6 cellular contexts compared by ENCODE assay signal in the genomic region with DNA sequence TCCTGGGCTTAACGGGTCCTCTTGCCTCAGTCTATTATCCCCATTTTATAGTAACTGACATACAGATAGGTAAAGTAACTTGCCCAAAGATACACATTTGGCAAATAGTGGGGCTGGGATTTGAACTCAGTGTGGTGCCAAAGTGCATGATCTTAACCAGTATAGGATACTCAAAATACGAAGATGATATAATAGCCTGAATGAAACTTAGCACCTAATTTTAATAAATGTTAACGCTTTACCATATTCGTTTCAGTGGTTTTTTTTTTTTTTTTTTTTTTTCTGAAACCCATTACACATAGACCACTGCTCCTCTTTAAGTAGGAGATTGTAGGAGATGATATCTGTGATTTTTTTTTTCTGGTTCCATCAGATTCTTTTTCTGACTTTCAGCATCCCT.
"Had no signal": no experiment of that assay in that cellular context is flagged by ENCODE, and none has a peak within 500 bp of the region (broad histone marks: within the 10 kb centered on the region; RNA-seq: fewer than 3 reads in every experiment).

No MANE protein-coding gene starts in this region.

- DNase-seq: GOT3, H7, HFFc6 had no signal

- H3K27ac Mint-ChIP-seq: HFFc6, IgD-negative memory B cell had no signal

- ATAC-seq: HCT116, HepG2 had no signal

- H3K4me3 Mint-ChIP-seq: HFFc6, IgD-negative memory B cell had no signal

- H3K27me3 Mint-ChIP-seq: IgD-negative memory B cell had no signal

- H3K9me3 Mint-ChIP-seq: HFFc6, IgD-negative memory B cell had no signal
